ENCODE assay signal across 24 cellular contexts in genomic region chr1:20948091-20948490, GRCh38.
"Had no signal": no experiment of that assay in that cellular context is flagged by ENCODE, and none has a peak within 500 bp of the region (broad histone marks: within the 10 kb centered on the region; RNA-seq: fewer than 3 reads in every experiment).

No MANE protein-coding gene starts in this region.

- H3K4me3 ChIP-seq: dorsolateral prefrontal cortex, lung, sigmoid colon, thyroid gland had no signal

- H3K27me3 ChIP-seq: dorsolateral prefrontal cortex, sigmoid colon, thyroid gland had no signal

- H3K36me3 ChIP-seq: thyroid gland had no signal

- DNase-seq: activated CD4-positive, alpha-beta memory T cell treated with anti-CD3 and anti-CD28 coated beads for 36 hours; activated CD4-positive, alpha-beta T cell treated with anti-CD3 and anti-CD28 coated beads for 36 hours; activated naive CD4-positive, alpha-beta T cell; activated naive CD8-positive, alpha-beta T cell treated with anti-CD3 and anti-CD28 coated beads, Interleukin-2, amount 10 ng/mL, durations not matched to agents 7 days and 5 days; activated T-cell treated with anti-CD3 and anti-CD28 coated beads for 4 hours; anterior cingulate cortex; caudate nucleus; dorsolateral prefrontal cortex; endodermal cell; foreskin fibroblast; hippocampal formation; islet precursor cell; midbrain; nephron progenitor cell; occipital lobe; posterior cingulate gyrus; sigmoid colon; stimulated activated CD4-positive, alpha-beta T cell treated with anti-CD3 and anti-CD28 coated beads, Interleukin-4, amount 100 ng/mL, for 4 hours; thyroid gland had no signal

- ATAC-seq: activated CD4-positive, alpha-beta T cell treated with anti-CD3 and anti-CD28 coated beads for 36 hours; left lobe of liver; stimulated activated memory B cell treated with anti-CD40 and anti-IgM and Interleukin-4, amounts not matched to agents 10 μg/mL and 1 μg/mL and 100 μg/mL, for 72 hours; WTC11 had no signal

- H3K4me1 ChIP-seq: sigmoid colon, thyroid gland had no signal

- H3K27ac ChIP-seq: dorsolateral prefrontal cortex, epithelial cell of prostate, sigmoid colon, thyroid gland had no signal
